33 cellular contexts compared by ENCODE assay signal in genomic region chr7:36925207-36925606, GRCh38.
"Had no signal": no experiment of that assay in that cellular context is flagged by ENCODE, and none has a peak within 500 bp of the region (broad histone marks: within the 10 kb centered on the region; RNA-seq: fewer than 3 reads in every experiment).

No MANE protein-coding gene starts in this region.

- ATAC-seq: activated CD8-positive, alpha-beta memory T cell treated with anti-CD3 and anti-CD28 coated beads, Interleukin-2, amount 10 ng/mL, durations not matched to agents 7 days and 5 days; activated naive CD8-positive, alpha-beta T cell treated with anti-CD3 and anti-CD28 coated beads, Interleukin-2, amount 50 U/mL, for 24 hours; naive thymus-derived CD4-positive, alpha-beta T cell; sciatic nerve; stimulated activated memory B cell treated with anti-CD40 and anti-IgM and Interleukin-4, amounts not matched to agents 10 μg/mL and 1 μg/mL and 100 μg/mL, for 72 hours; stimulated activated naive CD8-positive, alpha-beta T cell treated with anti-CD3 and anti-CD28 coated beads, Interleukin-15, amount 100 ng/mL, for 72 hours; upper lobe of right lung had no signal

- DNase-seq: activated CD4-positive, alpha-beta memory T cell treated with anti-CD3 and anti-CD28 coated beads, Interleukin-2, amount 10 ng/mL, durations not matched to agents 7 days and 5 days; activated CD4-positive, alpha-beta T cell treated with anti-CD3 and anti-CD28 coated beads, Interleukin-2, amount 10 ng/mL, durations not matched to agents 24 days and 14 days; activated CD4-positive, CD25-positive, alpha-beta regulatory T cell treated with anti-CD3 and anti-CD28 coated beads, Interleukin-2, amount 50 U/mL, for 72 hours; activated CD8-positive, alpha-beta memory T cell treated with anti-CD3 and anti-CD28 coated beads, Interleukin-2, amount 10 ng/mL, durations not matched to agents 7 days and 5 days; activated effector memory CD4-positive, alpha-beta T cell treated with Interleukin-2 at 50 U/mL for 16 hours; activated naive CD4-positive, alpha-beta T cell treated with anti-CD3 and anti-CD28 coated beads, Interleukin-2, amount 50 U/mL, for 16 hours; activated naive CD8-positive, alpha-beta T cell treated with anti-CD3 and anti-CD28 coated beads, Interleukin-2, amount 50 U/mL, for 24 hours; amygdala; cerebellar nuclear complex; colonic mucosa; effector memory CD4-positive, alpha-beta T cell; erythroblast; head of caudate nucleus; hippocampal formation; kidney; left colon; midbrain; naive thymus-derived CD4-positive, alpha-beta T cell; ovary; retina; stimulated activated CD4-positive, alpha-beta T cell treated with anti-CD3 and anti-CD28 coated beads, Interleukin-12 subunit alpha, Interleukin-12 subunit beta, amount 100 ng/mL, for 4 hours; stimulated activated CD4-positive, alpha-beta T cell treated with anti-CD3 and anti-CD28 coated beads, Interleukin-4, amount 100 ng/mL, for 24 hours; stimulated activated naive CD8-positive, alpha-beta T cell treated with anti-CD3 and anti-CD28 coated beads, Interleukin-15, amount 100 ng/mL, for 72 hours; substantia nigra; T1000; tibial artery; upper lobe of right lung; WERI-Rb-1 had no signal

- H3K27ac ChIP-seq: colonic mucosa, ovary, skin epidermis, tibial artery, upper lobe of right lung, WERI-Rb-1 had no signal

- H3K9me3 Mint-ChIP-seq: stimulated activated memory B cell treated with anti-CD40 and anti-IgM and Interleukin-4, amounts not matched to agents 10 μg/mL and 1 μg/mL and 100 μg/mL, for 72 hours had no signal

- H3K27me3 Mint-ChIP-seq: activated CD4-positive, alpha-beta memory T cell treated with anti-CD3 and anti-CD28 coated beads, Interleukin-2, amount 10 ng/mL, durations not matched to agents 7 days and 5 days; activated CD4-positive, alpha-beta T cell treated with anti-CD3 and anti-CD28 coated beads, Interleukin-2, amount 10 ng/mL, durations not matched to agents 24 days and 14 days; activated CD8-positive, alpha-beta memory T cell treated with anti-CD3 and anti-CD28 coated beads, Interleukin-2, amount 10 ng/mL, durations not matched to agents 7 days and 5 days; activated naive CD8-positive, alpha-beta T cell treated with anti-CD3 and anti-CD28 coated beads, Interleukin-2, amount 50 U/mL, for 24 hours; naive thymus-derived CD4-positive, alpha-beta T cell; progenitor cell of endocrine pancreas; stimulated activated memory B cell treated with anti-CD40 and anti-IgM and Interleukin-4, amounts not matched to agents 10 μg/mL and 1 μg/mL and 100 μg/mL, for 72 hours; stimulated activated naive CD8-positive, alpha-beta T cell treated with anti-CD3 and anti-CD28 coated beads, Interleukin-15, amount 100 ng/mL, for 72 hours had no signal

- H3K4me3 ChIP-seq: colonic mucosa, ovary, skin epidermis, tibial artery, upper lobe of right lung had no signal

- H3K4me3 Mint-ChIP-seq: activated CD4-positive, alpha-beta memory T cell treated with anti-CD3 and anti-CD28 coated beads, Interleukin-2, amount 10 ng/mL, durations not matched to agents 7 days and 5 days; activated CD4-positive, alpha-beta T cell treated with anti-CD3 and anti-CD28 coated beads, Interleukin-2, amount 10 ng/mL, durations not matched to agents 24 days and 14 days; activated CD8-positive, alpha-beta memory T cell treated with anti-CD3 and anti-CD28 coated beads, Interleukin-2, amount 10 ng/mL, durations not matched to agents 7 days and 5 days; activated naive CD8-positive, alpha-beta T cell treated with anti-CD3 and anti-CD28 coated beads, Interleukin-2, amount 50 U/mL, for 24 hours; naive thymus-derived CD4-positive, alpha-beta T cell; stimulated activated memory B cell treated with anti-CD40 and anti-IgM and Interleukin-4, amounts not matched to agents 10 μg/mL and 1 μg/mL and 100 μg/mL, for 72 hours; stimulated activated naive CD8-positive, alpha-beta T cell treated with anti-CD3 and anti-CD28 coated beads, Interleukin-15, amount 100 ng/mL, for 72 hours; T-helper 1 cell treated with Interleukin-12 subunit alpha and Interleukin-12 subunit beta and Interleukin-4 antibody, amounts not matched to agents 30 μg/mL and 1 μg/mL, for 36 hours had no signal

- H3K9me3 ChIP-seq: colonic mucosa, ovary, tibial artery, upper lobe of right lung had no signal

- H3K27ac Mint-ChIP-seq: activated CD4-positive, alpha-beta memory T cell treated with anti-CD3 and anti-CD28 coated beads, Interleukin-2, amount 10 ng/mL, durations not matched to agents 7 days and 5 days; activated CD8-positive, alpha-beta memory T cell treated with anti-CD3 and anti-CD28 coated beads, Interleukin-2, amount 10 ng/mL, durations not matched to agents 7 days and 5 days; stimulated activated memory B cell treated with anti-CD40 and anti-IgM and Interleukin-4, amounts not matched to agents 10 μg/mL and 1 μg/mL and 100 μg/mL, for 72 hours; stimulated activated naive CD8-positive, alpha-beta T cell treated with anti-CD3 and anti-CD28 coated beads, Interleukin-15, amount 100 ng/mL, for 72 hours had no signal

- H3K4me1 Mint-ChIP-seq: activated CD4-positive, alpha-beta memory T cell treated with anti-CD3 and anti-CD28 coated beads, Interleukin-2, amount 10 ng/mL, durations not matched to agents 7 days and 5 days; activated CD8-positive, alpha-beta memory T cell treated with anti-CD3 and anti-CD28 coated beads, Interleukin-2, amount 10 ng/mL, durations not matched to agents 7 days and 5 days; stimulated activated memory B cell treated with anti-CD40 and anti-IgM and Interleukin-4, amounts not matched to agents 10 μg/mL and 1 μg/mL and 100 μg/mL, for 72 hours had no signal

- H3K36me3 ChIP-seq: colonic mucosa, ovary, tibial artery, upper lobe of right lung, WERI-Rb-1 had no signal

- H3K27me3 ChIP-seq: colonic mucosa, ovary, tibial artery, upper lobe of right lung had no signal
